In the genomic region with DNA sequence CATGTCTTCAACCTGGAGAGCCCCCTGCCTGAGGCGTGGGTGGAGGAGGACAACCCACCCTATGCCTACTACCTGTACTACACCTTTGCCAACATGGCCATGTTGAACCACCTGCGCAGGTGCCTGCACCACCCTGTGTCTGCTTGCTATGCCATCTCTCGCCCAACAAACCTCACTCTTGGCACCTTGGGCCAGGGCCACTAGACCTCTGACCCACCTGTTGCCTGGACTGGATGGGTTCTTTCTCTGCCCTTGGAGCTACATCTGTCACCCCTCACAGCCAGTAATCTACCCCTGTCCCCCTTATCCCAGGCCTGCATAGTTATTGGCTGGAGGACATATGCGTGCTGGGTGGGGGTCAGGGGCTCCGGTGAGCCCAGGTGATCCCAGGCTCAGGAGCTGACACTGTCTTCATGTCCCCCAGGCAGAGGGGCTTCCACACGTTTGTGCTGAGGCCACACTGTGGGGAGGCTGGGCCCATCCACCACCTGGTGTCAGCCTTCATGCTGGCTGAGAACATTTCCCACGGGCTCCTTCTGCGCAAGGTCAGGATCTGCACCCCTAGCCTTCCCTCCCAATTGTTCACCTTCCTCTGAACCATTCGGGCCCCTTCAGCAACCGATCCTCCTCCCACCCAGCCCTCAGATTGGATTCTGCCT, we compare ENCODE assay signal across 20 cellular contexts. TPM values are rescaled to one million over a fixed set of nuclear protein-coding genes. Genes with fewer than 3 reads are reported as not detected.
DNase-seq lines count a peak whose midpoint lies in the region; ATAC-seq, FAIRE-seq and TF ChIP-seq lines count a peak whose summit lies in the region.
"Had no signal": no experiment of that assay in that cellular context is flagged by ENCODE, and none has a peak within 500 bp of the region (broad histone marks: within the 10 kb centered on the region; RNA-seq: fewer than 3 reads in every experiment).

No MANE protein-coding gene starts in this region.

- H3K4me1 ChIP-seq in CD8-positive, alpha-beta memory T cell (ENCODE audit: insufficient read depth, low read length), result peaks cover 6% of the 10 kb centered on the region
- H3K4me1 ChIP-seq in astrocyte (ENCODE audit: insufficient read depth, low read length), result peaks cover 10% of the 10 kb centered on the region
- no peaks in the 10 kb centered on the region for H3K4me1 ChIP-seq in lung (ENCODE audit: control insufficient read depth in 2 of 2, insufficient read depth in 2 of 2, low read length in 2 of 2)
- H3K4me1 ChIP-seq in body of pancreas, result peaks cover under 1% of the 10 kb centered on the region
- H3K4me1 ChIP-seq: HAP-1 had no signal

- no peak overlapping the region for H3K4me2 ChIP-seq in astrocyte (ENCODE audit: low read length)

- no peak for DNase-seq in CD14-positive monocyte (ENCODE audit: low spot score)
- no peak for DNase-seq in CD8-positive, alpha-beta memory T cell
- DNase-seq in astrocyte (ENCODE audit: low read depth), result no peak
- peak; percentile 22 for DNase-seq in lung (ENCODE audit: low spot score)
- no peak for DNase-seq in NCI-H1092 (lab: John Stamatoyannopoulos, UW)
- DNase-seq in body of pancreas, result no peak
- DNase-seq: DMS79 treated with DMSO at 0.1 percent for 48 hours, MM.1S, NCI-H1092 treated with DMSO at 0.1 percent for 48 hours, NCI-H146, NCI-H2029 treated with DMSO at 0.1 percent for 48 hours, NCI-H2171, SHP77 had no signal

- H4K20me1 ChIP-seq in astrocyte (ENCODE audit: insufficient read depth, low read length), result peaks cover 72% of the 10 kb centered on the region

- H3K4me3 Mint-ChIP-seq in CD14-positive monocyte, result no peak overlapping the region
- no peak overlapping the region for H3K4me3 Mint-ChIP-seq in CD8-positive, alpha-beta memory T cell
- no peak overlapping the region for H3K4me3 Mint-ChIP-seq in astrocyte (ENCODE audit: unreplicated experiment)

- no peak overlapping the region for H3K27ac ChIP-seq in CD8-positive, alpha-beta memory T cell (ENCODE audit: low read depth, low read length)
- H3K27ac ChIP-seq in astrocyte (ENCODE audit: low read depth, low read length) (peak overlapping the region; percentile 67), lung (ENCODE audit: low read depth in 1 of 2, low read length in 1 of 2) (no peak overlapping the region), body of pancreas (no peak overlapping the region)
- H3K27ac ChIP-seq: BLaER1 treated with 17β-estradiol and CSF1 and Interleukin-3, amounts not matched to agents 10 nM and 100 nM; SK-N-MC had no signal

- intact Hi-C loops in CD14-positive monocyte (cut with micrococcal nuclease), result no loop called here
- intact Hi-C loops in body of pancreas (cut with DNase I), result loop anchor here (5.0 to 10.0 kb wide), 2 partner anchors 87 to 355 kb away; a partner anchor contains a TSS

- H3K27ac Mint-ChIP-seq in CD14-positive monocyte, result peak overlapping the region in 5 of 7 donors; percentile 15 to 77 (median 41)
- H3K27ac Mint-ChIP-seq in CD8-positive, alpha-beta memory T cell, result peak overlapping the region in 7 of 8 donors; percentile 32 to 84 (median 70)
- H3K27ac Mint-ChIP-seq in astrocyte (ENCODE audit: unreplicated experiment), result peak overlapping the region; percentile 62

- H3K36me3 Mint-ChIP-seq in CD14-positive monocyte (peaks cover 68 to 75% of the 10 kb centered on the region in 2 donors), astrocyte (ENCODE audit: low read depth, unreplicated experiment) (peaks cover 28% of the 10 kb centered on the region)
- peaks cover 3 to 67% (median 6%) of the 10 kb centered on the region in 3 donors for H3K36me3 Mint-ChIP-seq in CD8-positive, alpha-beta memory T cell

- POLR2A ChIA-PET in CD8-positive, alpha-beta memory T cell (lab: Charles Lee), result interaction anchor here (1.4 to 1.7 kb wide), 2 partner anchors 81 to 84 kb away, joined by 4 to 6 read pairs; a partner anchor contains a TSS

- ATAC-seq in lung (ENCODE audit: insufficient read depth, low FRiP score) (no peak), HG02798 (IDR thresholded peaks at IDR 0.05; ENCODE audit: poor library complexity, unreplicated experiment) (no peak), GM18870 (IDR thresholded peaks at IDR 0.05; ENCODE audit: unreplicated experiment) (no peak), body of pancreas (no peak)

- H3K36me3 ChIP-seq in CD8-positive, alpha-beta memory T cell (ENCODE audit: insufficient read depth, low read length), result peaks cover 26% of the 10 kb centered on the region
- H3K36me3 ChIP-seq in astrocyte (ENCODE audit: insufficient read depth, low read length) (peaks cover 24% of the 10 kb centered on the region), lung (ENCODE audit: control insufficient read depth in 2 of 2, insufficient read depth in 2 of 2, low read length in 2 of 2) (peaks cover 0 to 55% of the 10 kb centered on the region in 2 donors), body of pancreas (replicated peaks in 1 of 2; ENCODE audit: insufficient read depth in 1 of 2, low read depth in 2 of 2) (peaks cover 11 to 24% of the 10 kb centered on the region in 2 donors)

- no peak overlapping the region for H2AFZ ChIP-seq in astrocyte (ENCODE audit: low read depth, low read length)

- CTCF ChIA-PET in CD8-positive, alpha-beta memory T cell (lab: Charles Lee), result interaction anchor here (0.6 to 3.1 kb wide), 15 partner anchors 9 to 355 kb away, joined by 3 to 51 read pairs (median 11); a partner anchor contains a TSS

- no peak overlapping the region for H3K9ac ChIP-seq in astrocyte (ENCODE audit: low read length)
- H3K9ac ChIP-seq: BLaER1 treated with 17β-estradiol and CSF1 and Interleukin-3, amounts not matched to agents 10 nM and 100 nM had no signal

- no peak overlapping the region for H3K4me3 ChIP-seq in CD8-positive, alpha-beta memory T cell (ENCODE audit: low read length)
- H3K4me3 ChIP-seq in astrocyte (ENCODE audit: insufficient read depth, low read depth, low read length), result no peak overlapping the region
- no peak overlapping the region for H3K4me3 ChIP-seq in lung
- H3K4me3 ChIP-seq in body of pancreas, result no peak overlapping the region
- H3K4me3 ChIP-seq: BLaER1 treated with 17β-estradiol and CSF1 and Interleukin-3, amounts not matched to agents 10 nM and 100 nM; HAP-1; SK-N-MC had no signal

- TF ChIP-seq CTCF in CD14-positive monocyte (IDR thresholded peaks at IDR 0.05) (no peak), astrocyte (IDR thresholded peaks at IDR 0.05; ENCODE audit: insufficient read depth, low read depth, low read length) (no peak), lung (IDR thresholded peaks at IDR 0.05; ENCODE audit: control extremely low read depth, extremely low read depth) (no peak), body of pancreas (IDR thresholded peaks at IDR 0.05) (no peak)

- no peak for FAIRE-seq in astrocyte (lab: Jason Lieb, UNC)

- H3K4me1 Mint-ChIP-seq in CD14-positive monocyte, result peaks cover 13% of the 10 kb centered on the region
- peaks cover 3 to 7% (median 7%) of the 10 kb centered on the region in 3 donors for H3K4me1 Mint-ChIP-seq in CD8-positive, alpha-beta memory T cell
- peaks cover 18% of the 10 kb centered on the region for H3K4me1 Mint-ChIP-seq in astrocyte (ENCODE audit: low read depth, unreplicated experiment)

- H3K27me3 ChIP-seq in CD8-positive, alpha-beta memory T cell (ENCODE audit: insufficient read depth, low read length, poor library complexity, severe bottlenecking), result no peaks in the 10 kb centered on the region
- H3K27me3 ChIP-seq in astrocyte (ENCODE audit: insufficient read depth, low read length), result no peaks in the 10 kb centered on the region
- H3K27me3 ChIP-seq in lung (ENCODE audit: control insufficient read depth, insufficient read depth), result no peaks in the 10 kb centered on the region
- no peaks in the 10 kb centered on the region for H3K27me3 ChIP-seq in body of pancreas
- H3K27me3 ChIP-seq: BLaER1 treated with 17β-estradiol and CSF1 and Interleukin-3, amounts not matched to agents 10 nM and 100 nM had no signal

- TF ChIP-seq POLR2A in body of pancreas (IDR thresholded peaks at IDR 0.05), result no peak

- H3K27me3 Mint-ChIP-seq in CD14-positive monocyte (ENCODE audit: low read depth in 3 of 3), result peaks cover 0 to 5% (median 4%) of the 10 kb centered on the region in 3 donors
- no peaks in the 10 kb centered on the region for H3K27me3 Mint-ChIP-seq in CD8-positive, alpha-beta memory T cell
- no peaks in the 10 kb centered on the region for H3K27me3 Mint-ChIP-seq in astrocyte (ENCODE audit: low read depth, unreplicated experiment)

- no peaks in the 10 kb centered on the region for H3K9me3 ChIP-seq in CD8-positive, alpha-beta memory T cell (ENCODE audit: low read length)
- no peaks in the 10 kb centered on the region for H3K9me3 ChIP-seq in astrocyte (ENCODE audit: insufficient read depth, low read depth, low read length)
- H3K9me3 ChIP-seq in lung (ENCODE audit: control insufficient read depth in 2 of 2, insufficient read depth in 1 of 2, low read length in 1 of 2), result no peaks in the 10 kb centered on the region
- H3K9me3 ChIP-seq in body of pancreas, result no peaks in the 10 kb centered on the region
- H3K9me3 ChIP-seq: BLaER1 treated with 17β-estradiol and CSF1 and Interleukin-3, amounts not matched to agents 10 nM and 100 nM; HAP-1 had no signal

- peaks cover 0 to 2% (median 0%) of the 10 kb centered on the region in 7 donors for H3K9me3 Mint-ChIP-seq in CD14-positive monocyte
- no peaks in the 10 kb centered on the region for H3K9me3 Mint-ChIP-seq in CD8-positive, alpha-beta memory T cell
- peaks cover 2% of the 10 kb centered on the region for H3K9me3 Mint-ChIP-seq in astrocyte (ENCODE audit: unreplicated experiment)

- 89 to 93% methylated on average over 10 of the region's 10 CpGs for whole genome bisulfite sequencing in lung, 2 donors
- WGBS in body of pancreas, 2 donors, result 79 to 93% methylated on average over 8 to 10 of the region's 10 CpGs

- H3K79me2 ChIP-seq in astrocyte (ENCODE audit: insufficient read depth, low read length), result peaks cover 24% of the 10 kb centered on the region

RNA-seq across cellular contexts. Expression of a gene that starts 9.9 kb away (rescaled TPM):
- polyA plus RNA-seq in CD14-positive monocyte (100 to 1,000 TPM in 1 of 2 donors, 10 to 100 TPM in 1; 75.0 to 117 TPM), lung (10 to 100 TPM; 16.7 to 53.2 TPM)
- 10 to 100 TPM; 69.1 to 91.1 TPM for total RNA-seq in CD8-positive, alpha-beta memory T cell
- polyA plus RNA-seq in CD8-positive, alpha-beta memory T cell, result 36.0 TPM
- total RNA-seq in astrocyte (155 and 156 TPM in 2 replicates), lung (10 to 100 TPM; 35.8 to 57.4 TPM), body of pancreas (100 to 1,000 TPM in 1 of 2 donors, 10 to 100 TPM in 1; 22.1 to 111 TPM)

RNA-seq across cellular contexts. Expression of a gene that starts 10.1 kb away (rescaled TPM):
- polyA plus RNA-seq in CD14-positive monocyte (not detected), lung (under 1 TPM in 1 of 2 donors, not detected in 1; 0.24 TPM)
- total RNA-seq in CD8-positive, alpha-beta memory T cell, result 1 to 10 TPM in 1 of 2 experiments, under 1 TPM in 1; 0.53 to 1.5 TPM
- not detected for polyA plus RNA-seq in CD8-positive, alpha-beta memory T cell
- total RNA-seq in astrocyte (not detected in 2 replicates), lung (not detected), body of pancreas (not detected)
- total RNA-seq: LHCN-M2 had no signal

RNA-seq across cellular contexts. Expression of a gene that starts 26.4 kb away (rescaled TPM):
- 10 to 100 TPM; 11.9 to 15.9 TPM for polyA plus RNA-seq in CD14-positive monocyte
- 1 to 10 TPM; 1.6 to 2.7 TPM for total RNA-seq in CD8-positive, alpha-beta memory T cell
- polyA plus RNA-seq in CD8-positive, alpha-beta memory T cell, result 4.4 TPM
- 4.4 and 4.6 TPM in 2 replicates for total RNA-seq in astrocyte
- 10 to 100 TPM; 18.6 to 19.7 TPM for total RNA-seq in lung
- 10 to 100 TPM in 1 of 2 donors, 1 to 10 TPM in 1; 8.8 to 17.1 TPM for polyA plus RNA-seq in lung
- 10 to 100 TPM; 24.1 to 37.2 TPM for total RNA-seq in body of pancreas

RNA-seq across cellular contexts. Expression of a gene that starts 38.4 kb away (rescaled TPM):
- 1 to 10 TPM; 1.5 to 6.3 TPM for polyA plus RNA-seq in CD14-positive monocyte
- 1 to 10 TPM; 2.7 to 3.1 TPM for total RNA-seq in CD8-positive, alpha-beta memory T cell
- polyA plus RNA-seq in CD8-positive, alpha-beta memory T cell, result 2.6 TPM
- 11.8 and 13.4 TPM in 2 replicates for total RNA-seq in astrocyte
- 100 to 1,000 TPM in 1 of 2 donors, 10 to 100 TPM in 1; 27.6 to 106 TPM for total RNA-seq in lung
- polyA plus RNA-seq in lung, result 10 to 100 TPM in 1 of 2 donors, 1 to 10 TPM in 1; 7.7 to 51.7 TPM
- total RNA-seq in body of pancreas, result 10 to 100 TPM; 51.1 to 60.6 TPM

RNA-seq across cellular contexts. Expression of a gene that starts 58.1 kb away (rescaled TPM):
- polyA plus RNA-seq in CD14-positive monocyte (10 to 100 TPM; 13.5 to 27.7 TPM), lung (10 to 100 TPM in 1 of 2 donors, under 1 TPM in 1; 0.10 to 36.9 TPM)
- not detected for total RNA-seq in CD8-positive, alpha-beta memory T cell
- polyA plus RNA-seq in CD8-positive, alpha-beta memory T cell, result not detected
- total RNA-seq in astrocyte (not detected in 2 replicates), lung (not detected), body of pancreas (10 to 100 TPM in 1 of 2 donors, not detected in 1; 19.5 TPM)
- total RNA-seq: OCI-LY7 had no signal
